In genomic region chr6:4957521-4958231, GRCh38 we compare ENCODE assay signal across 1 cellular context.
TF ChIP-seq lines count a peak whose summit lies in the region.

No MANE protein-coding gene starts in this region.

TF ChIP-seq in HepG2, 621 proteins besides CTCF, POLR2A, EP300 and RAD21 (continued from another document):
- TF ChIP-seq ZNF512 (CRISPR knock-in tag; IDR thresholded peaks at IDR 0.05) (peak; percentile 38; the same call in 1 of the 2 replicates), NRL (CRISPR knock-in tag; IDR thresholded peaks at IDR 0.05; ENCODE audit: borderline replicate concordance) (0 out of 2 replicates have a peak, but pooled peaks have one; percentile 42), SOX5 (CRISPR knock-in tag; IDR thresholded peaks at IDR 0.05; ENCODE audit: borderline replicate concordance) (no peak), ZNF790 (CRISPR knock-in tag; IDR thresholded peaks at IDR 0.05; ENCODE audit: borderline replicate concordance) (no peak), ZNF572 (CRISPR knock-in tag; IDR thresholded peaks at IDR 0.05) (0 out of 2 replicates have a peak, but pooled peaks have one; percentile 26), ONECUT2 (CRISPR knock-in tag; IDR thresholded peaks at IDR 0.05) (no peak), ZNF710 (CRISPR knock-in tag; IDR thresholded peaks at IDR 0.05; ENCODE audit: borderline replicate concordance) (no peak), ZNF350 (CRISPR knock-in tag; IDR thresholded peaks at IDR 0.05; ENCODE audit: borderline replicate concordance, low read depth) (0 out of 2 replicates have a peak, but pooled peaks have one; percentile 20), STAG1 (CRISPR knock-in tag; IDR thresholded peaks at IDR 0.05) (peak; percentile 67), TARDBP (CRISPR knock-in tag; IDR thresholded peaks at IDR 0.05) (0 out of 2 replicates have a peak, but pooled peaks have one; percentile 27), SMC3 (IDR thresholded peaks at IDR 0.05; ENCODE audit: low read length) (peak; percentile 19; the same call in 1 of the 2 replicates), TEAD3 (CRISPR knock-in tag; optimal IDR thresholded peaks at IDR 0.05; ENCODE audit: borderline replicate concordance) (peak; percentile 24), ZFP1 (CRISPR knock-in tag; IDR thresholded peaks at IDR 0.05) (no peak), SP140L (CRISPR knock-in tag; IDR thresholded peaks at IDR 0.05; ENCODE audit: borderline replicate concordance) (no peak), KIAA2018 (CRISPR knock-in tag; IDR thresholded peaks at IDR 0.05; ENCODE audit: borderline replicate concordance) (no peak)
